In the genomic region with DNA sequence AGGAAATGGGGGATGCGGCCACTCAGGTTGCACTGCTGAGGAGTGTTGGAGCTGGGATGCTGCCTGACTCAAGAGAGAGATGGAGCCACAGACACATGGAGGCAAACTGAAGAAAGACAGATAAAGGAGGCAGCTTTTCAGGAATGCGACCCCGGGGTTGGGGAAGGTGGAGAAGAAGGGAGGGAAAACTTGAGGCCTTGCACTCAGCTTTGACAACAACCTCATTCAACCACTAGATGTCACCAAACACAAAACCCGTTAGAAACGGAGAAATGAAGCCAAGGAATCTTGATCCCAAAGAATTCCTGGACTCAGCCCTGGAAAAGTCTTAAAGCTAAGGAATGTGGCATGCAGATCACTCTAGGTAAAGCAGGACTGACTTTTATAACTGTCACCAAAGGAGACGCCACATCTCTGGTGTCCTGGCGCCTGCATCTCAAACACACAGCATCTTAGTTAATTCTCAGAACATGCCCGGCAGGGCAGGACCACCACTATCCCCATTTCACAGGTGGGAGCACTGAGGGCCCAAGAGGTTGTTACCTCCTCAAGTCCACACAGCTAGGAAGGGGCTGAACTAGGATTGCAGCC, we compare ENCODE assay signal across 10 cellular contexts. TPM values are rescaled to one million over a fixed set of nuclear protein-coding genes. Genes with fewer than 3 reads are reported as not detected.
DNase-seq lines count a peak whose midpoint lies in the region; TF ChIP-seq lines count a peak whose summit lies in the region.
"Had no signal": no experiment of that assay in that cellular context is flagged by ENCODE, and none has a peak within 500 bp of the region (broad histone marks: within the 10 kb centered on the region; RNA-seq: fewer than 3 reads in every experiment).

No MANE protein-coding gene starts in this region.

- no peaks in the 10 kb centered on the region for H3K36me3 Mint-ChIP-seq in CD14-positive monocyte
- H3K36me3 Mint-ChIP-seq in H9 (ENCODE audit: insufficient read depth in 1 of 3, low read depth in 3 of 3): peaks cover 8 to 15% (median 9%) of the 10 kb centered on the region in 3 experiments
- H3K36me3 Mint-ChIP-seq: IgD-negative memory B cell, memory B cell had no signal

- H2BK12ac ChIP-seq in H9 (ENCODE audit: insufficient read length, low read depth, low read length): no peak overlapping the region

- H2BK120ac ChIP-seq in H9 (ENCODE audit: low read depth, low read length, poor library complexity, severe bottlenecking): no peak overlapping the region

- no peak overlapping the region for H3K27ac ChIP-seq in H9 (ENCODE audit: insufficient read length, low read depth, low read length)
- H3K27ac ChIP-seq in effector memory CD4-positive, alpha-beta T cell (ENCODE audit: insufficient read depth, low read length, poor library complexity, severe bottlenecking): no peak overlapping the region

- H3K4me3 Mint-ChIP-seq in CD14-positive monocyte (no peak overlapping the region), H9 (no peak overlapping the region)
- H3K4me3 Mint-ChIP-seq: IgD-negative memory B cell, memory B cell had no signal

- H3K27me3 Mint-ChIP-seq in CD14-positive monocyte (ENCODE audit: low read depth in 3 of 3): no peaks in the 10 kb centered on the region
- H3K27me3 Mint-ChIP-seq in H9 (ENCODE audit: low read depth): peaks cover 2% of the 10 kb centered on the region; the same call in 1 of the 2 replicates
- H3K27me3 Mint-ChIP-seq: memory B cell had no signal

- no peaks in the 10 kb centered on the region for H3K9me3 ChIP-seq in H9 (ENCODE audit: control insufficient read depth, low read depth, low read length)
- H3K9me3 ChIP-seq in effector memory CD4-positive, alpha-beta T cell (ENCODE audit: control insufficient read depth, low read length): no peaks in the 10 kb centered on the region

- no peak overlapping the region for H3K14ac ChIP-seq in H9 (ENCODE audit: insufficient read depth, low read length)

- H3K36me3 ChIP-seq in effector memory CD4-positive, alpha-beta T cell (ENCODE audit: control insufficient read depth, insufficient read depth, low read length): no peaks in the 10 kb centered on the region

- H3K4ac ChIP-seq in H9 (ENCODE audit: low read depth, low read length): no peak overlapping the region

- H2BK5ac ChIP-seq in H9 (ENCODE audit: insufficient read length, low read length): no peak overlapping the region

- no peaks in the 10 kb centered on the region for H3K4me1 ChIP-seq in H9 (ENCODE audit: insufficient read depth, low read length)
- no peaks in the 10 kb centered on the region for H3K4me1 ChIP-seq in effector memory CD4-positive, alpha-beta T cell (ENCODE audit: control insufficient read depth, insufficient read depth, low read length, poor library complexity, severe bottlenecking)

- whole genome bisulfite sequencing in H9 (ENCODE audit: extremely low coverage, insufficient read length, low lambda C conversion rate): no CpG with 5 or more reads among the region's 8 CpGs

- no peaks in the 10 kb centered on the region for H3K27me3 ChIP-seq in H9 (ENCODE audit: insufficient read depth, low read length)
- H3K27me3 ChIP-seq in effector memory CD4-positive, alpha-beta T cell (replicated peaks; ENCODE audit: control insufficient read depth, insufficient read depth, low read length, poor library complexity, severe bottlenecking): no peaks in the 10 kb centered on the region

- no peak overlapping the region for H2BK20ac ChIP-seq in H9 (ENCODE audit: low read depth, low read length, poor library complexity, severe bottlenecking)

- H4K20me1 ChIP-seq in H9 (ENCODE audit: control insufficient read depth, insufficient read depth, insufficient read length): no peaks in the 10 kb centered on the region

- no peak overlapping the region for H3K18ac ChIP-seq in H9 (ENCODE audit: insufficient read length, low read depth, low read length)

- H3T11ph ChIP-seq in H9 (ENCODE audit: low read length): no peak overlapping the region

- H4K91ac ChIP-seq in H9 (ENCODE audit: insufficient read length, low read depth, low read length): no peak overlapping the region

- no peak overlapping the region for H3K4me2 ChIP-seq in H9 (ENCODE audit: insufficient read depth, insufficient read length, low read length)

- H3K23ac ChIP-seq in H9 (ENCODE audit: insufficient read length, low read depth, low read length): no peak overlapping the region

- H3K4me1 Mint-ChIP-seq in CD14-positive monocyte: no peaks in the 10 kb centered on the region
- H3K4me1 Mint-ChIP-seq in H9: peaks cover 3 to 4% of the 10 kb centered on the region in 2 experiments; a peak in 2 of 4 replicates
- H3K4me1 Mint-ChIP-seq: IgD-negative memory B cell, memory B cell had no signal

- no peak overlapping the region for H4K5ac ChIP-seq in H9 (ENCODE audit: insufficient read length, low read depth, low read length)

- H3K79me2 ChIP-seq in H9 (ENCODE audit: insufficient read depth, low read length): no peaks in the 10 kb centered on the region

- no peak overlapping the region for H2AK5ac ChIP-seq in H9 (ENCODE audit: insufficient read length, low read length)

- no peak overlapping the region for H3K56ac ChIP-seq in H9 (ENCODE audit: insufficient read length, low read depth, low read length)

- no peak overlapping the region for H3K9ac ChIP-seq in H9 (ENCODE audit: extremely low read depth, insufficient read length, low read length)

- H3K9me3 Mint-ChIP-seq in CD14-positive monocyte (peaks cover 0 to 4% (median 0%) of the 10 kb centered on the region in 7 donors), H9 (peaks cover 14 to 15% of the 10 kb centered on the region in 2 experiments)
- H3K9me3 Mint-ChIP-seq: IgD-negative memory B cell, memory B cell had no signal

- no peak overlapping the region for H2AFZ ChIP-seq in H9 (ENCODE audit: low read length)

- H3K4me3 ChIP-seq in effector memory CD4-positive, alpha-beta T cell (ENCODE audit: insufficient read depth, low read depth, low read length, poor library complexity, severe bottlenecking): no peak overlapping the region

- intact Hi-C loops in CD14-positive monocyte (cut with micrococcal nuclease): loop anchor here (5.0 to 10.0 kb wide), 2 partner anchors 180 to 183 kb away; no protein-coding TSS in a partner anchor

- no peaks in the 10 kb centered on the region for H3K79me1 ChIP-seq in H9 (ENCODE audit: insufficient read depth, low read depth, low read length, poor library complexity, severe bottlenecking)

- no peak overlapping the region for H4K8ac ChIP-seq in H9 (replicated peaks; ENCODE audit: insufficient read length, low read depth, low read length)

- no peak for DNase-seq in CD14-positive monocyte (ENCODE audit: low spot score)
- peak; percentile 64 for DNase-seq in H9
- DNase-seq in SW 1271 (lab: John Stamatoyannopoulos, UW): peak; percentile 33 to 70
- DNase-seq in glomerular endothelial cell (ENCODE audit: extremely low read depth, low read depth, low spot score): peak; percentile 77
- DNase-seq in putamen (ENCODE audit: low spot score): peak; percentile 46
- no peak for DNase-seq in effector memory CD4-positive, alpha-beta T cell
- DNase-seq in NCI-H1436 (lab: John Stamatoyannopoulos, UW): no peak
- no peak for DNase-seq in activated CD4-positive, CD25-positive, alpha-beta regulatory T cell (lab: John Stamatoyannopoulos, UW)

- H2BK15ac ChIP-seq in H9 (ENCODE audit: low read depth, low read length): no peak overlapping the region

- peak; percentile 53 for TF ChIP-seq CTCF in CD14-positive monocyte (IDR thresholded peaks at IDR 0.05)
- peak; percentile 82 for TF ChIP-seq CTCF in H9 (conservative IDR thresholded peaks at IDR 0.05)

- no peak overlapping the region for H3K27ac Mint-ChIP-seq in CD14-positive monocyte
- no peak overlapping the region for H3K27ac Mint-ChIP-seq in H9
- H3K27ac Mint-ChIP-seq: IgD-negative memory B cell, memory B cell had no signal

- H3K23me2 ChIP-seq in H9 (ENCODE audit: insufficient read length, low read depth, low read length, poor library complexity, severe bottlenecking): no peaks in the 10 kb centered on the region

RNA-seq across cellular contexts. Expression of gene LMCD1, which starts 59.6 kb away (rescaled TPM):
- polyA plus RNA-seq in CD14-positive monocyte: under 1 TPM in 1 of 2 donors, not detected in 1; 0.51 TPM
- total RNA-seq in H9 (2021) (19.2 and 22.1 TPM in 2 replicates), glomerular endothelial cell (13.4 and 23.9 TPM in 2 replicates)

Comparison
In these comparisons a context has a peak if more than half of its experiments do, and no peak if none do; other contexts are left out.
1. DNase-seq: peak in H9 (single experiment), SW 1271 (2 of 2), glomerular endothelial cell (single experiment) and putamen (single experiment); none in CD14-positive monocyte (single experiment), effector memory CD4-positive, alpha-beta T cell (0 of 3), NCI-H1436 (single experiment) and activated CD4-positive, CD25-positive, alpha-beta regulatory T cell (0 of 4).